8 cellular contexts compared by ENCODE assay signal in genomic region chr14:88554458-88555286, GRCh38. TPM values are rescaled to one million over a fixed set of nuclear protein-coding genes. Genes with fewer than 3 reads are reported as not detected.
A peak's percentile ranks its signal among the peaks of the same experiment; 100 is the strongest.
DNase-seq lines count a peak whose midpoint lies in the region; ATAC-seq and TF ChIP-seq lines count a peak whose summit lies in the region.

TSS of gene PTPN21 (minus strand) at chr14:88555007. CDS start at chr14:88550417, 4,590 bp downstream.

- TF ChIP-seq POLR2A in NB4 (IDR thresholded peaks at IDR 0.05; ENCODE audit: extremely low read depth, insufficient read length) = no peak

- peaks cover 0 to 12% (median 0%) of the 10 kb centered on the region in 11 experiments; a peak in 2 of 22 replicates for H4K20me1 ChIP-seq in BLaER1 treated with 17β-estradiol and CSF1 and Interleukin-3, amounts not matched to agents 10 nM and 100 nM

- TF ChIP-seq CTCF in NB4 (IDR thresholded peaks at IDR 0.05; ENCODE audit: low read depth, low read length) (no peak), neutrophil (IDR thresholded peaks at IDR 0.05) (no peak)

- peak within 1 kb of the TSS; percentile 78 to 92 (median 84) for H3K4me2 ChIP-seq in BLaER1 treated with 17β-estradiol and CSF1 and Interleukin-3, amounts not matched to agents 10 nM and 100 nM

- H3K4me1 ChIP-seq in BLaER1 treated with 17β-estradiol and CSF1 and Interleukin-3, amounts not matched to agents 10 nM and 100 nM = peaks cover 10 to 25% (median 18%) of the 10 kb centered on the region in 10 experiments
- peaks cover 17 to 27% of the 10 kb centered on the region in 2 experiments for H3K4me1 ChIP-seq in neutrophil (ENCODE audit: control insufficient read depth in 1 of 2, insufficient read depth in 1 of 2, low read depth in 1 of 2, low read length in 1 of 2)

- peaks cover 48 to 63% (median 58%) of the 10 kb centered on the region in 11 experiments for H3K27me3 ChIP-seq in BLaER1 treated with 17β-estradiol and CSF1 and Interleukin-3, amounts not matched to agents 10 nM and 100 nM
- H3K27me3 ChIP-seq in neutrophil = peaks cover 99% of the 10 kb centered on the region

- intact Hi-C loops in Right ventricle myocardium superior (cut with DNase I) = no loop called here

- peak within 1 kb of the TSS; percentile 52 to 71 (median 62) for H3K4me3 ChIP-seq in BLaER1 treated with 17β-estradiol and CSF1 and Interleukin-3, amounts not matched to agents 10 nM and 100 nM
- H3K4me3 ChIP-seq in NB4 (ENCODE audit: low read depth, low read length) (peak within 1 kb of the TSS; percentile 46), neutrophil (ENCODE audit: low read depth in 1 of 2, low read length in 1 of 2) (peak within 1 kb of the TSS; percentile 28 to 41)

- peak within 1 kb of the TSS in 10 of 11 experiments; percentile 22 to 72 (median 50); a peak in 17 of 22 replicates for H3K9ac ChIP-seq in BLaER1 treated with 17β-estradiol and CSF1 and Interleukin-3, amounts not matched to agents 10 nM and 100 nM

- peaks cover 15 to 31% (median 22%) of the 10 kb centered on the region in 11 experiments for H3K9me3 ChIP-seq in BLaER1 treated with 17β-estradiol and CSF1 and Interleukin-3, amounts not matched to agents 10 nM and 100 nM (replicated peaks in 1 of 11)
- no peaks in the 10 kb centered on the region for H3K9me3 ChIP-seq in neutrophil

- H3K36me3 ChIP-seq in BLaER1 treated with 17β-estradiol and CSF1 and Interleukin-3, amounts not matched to agents 10 nM and 100 nM = no peaks in the 10 kb centered on the region
- no peaks in the 10 kb centered on the region for H3K36me3 ChIP-seq in neutrophil

- H3K27ac ChIP-seq in BLaER1 treated with 17β-estradiol and CSF1 and Interleukin-3, amounts not matched to agents 10 nM and 100 nM = 0 out of 22 replicates have a peak within 1 kb of the TSS, but pooled peaks of 1 of the 11 experiments have one; percentile 3
- H3K27ac ChIP-seq in neutrophil = no peak within 1 kb of the TSS

- ATAC-seq in GM18909 (IDR thresholded peaks at IDR 0.05; ENCODE audit: poor library complexity, unreplicated experiment) = peak; percentile 49
- ATAC-seq in Right ventricle myocardium superior (ENCODE audit: poor library complexity) = peak; percentile 92

- DNase-seq in NB4 (ENCODE audit: low read depth) = peak; percentile 58
- DNase-seq in amniotic stem cell (lab: John Stamatoyannopoulos, UW) = peak; percentile 55
- peak; percentile 87 for DNase-seq in Right ventricle myocardium superior
- no peak for DNase-seq in T-helper 9 cell
- DNase-seq in DMS114 treated with DMSO at 0.1 percent for 48 hours (lab: John Stamatoyannopoulos, UW; ENCODE audit: unreplicated experiment) = no peak

RNA-seq across cellular contexts. Expression of gene PTPN21, which starts in this region (rescaled TPM):
- total RNA-seq in Right ventricle myocardium superior = 32.2 TPM

Comparison
In these comparisons a context has a peak if more than half of its experiments do, and no peak if none do; other contexts are left out.
1. DNase-seq: peak in NB4 (single experiment), amniotic stem cell (single experiment) and Right ventricle myocardium superior (single experiment); none in T-helper 9 cell (single experiment) and DMS114 treated with DMSO at 0.1 percent for 48 hours (single experiment).
2. Peak in every context shown above with its lines, with median percentiles within 50 percentile points of each other: H3K4me3 ChIP-seq.